1 cellular context compared by ENCODE assay signal in the genomic region with DNA sequence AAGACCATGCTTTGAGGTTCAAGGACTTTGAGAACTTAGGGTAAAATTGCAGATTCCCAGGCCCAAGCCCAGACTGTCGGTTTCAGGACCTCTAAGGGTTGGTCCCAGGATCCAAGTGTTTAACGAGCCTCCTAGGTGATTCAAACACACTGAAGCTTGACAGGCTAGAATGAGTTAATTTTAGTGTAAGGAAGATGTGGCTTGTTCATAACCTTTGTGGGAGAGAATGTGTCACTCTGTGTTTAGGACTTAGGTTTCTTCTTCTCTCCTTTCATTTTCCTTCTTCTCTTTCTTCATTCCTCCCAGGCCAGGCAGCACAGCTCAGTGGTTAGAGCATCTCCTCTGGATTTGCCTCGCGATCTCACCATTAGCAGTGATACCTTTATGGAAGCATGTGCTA.
TF ChIP-seq lines count a peak whose summit lies in the region.

No MANE protein-coding gene starts in this region.

TF ChIP-seq in WTC11, 78 proteins besides CTCF, POLR2A, EP300 and RAD21 (continued from another document):
- TF ChIP-seq, protein P1, sequence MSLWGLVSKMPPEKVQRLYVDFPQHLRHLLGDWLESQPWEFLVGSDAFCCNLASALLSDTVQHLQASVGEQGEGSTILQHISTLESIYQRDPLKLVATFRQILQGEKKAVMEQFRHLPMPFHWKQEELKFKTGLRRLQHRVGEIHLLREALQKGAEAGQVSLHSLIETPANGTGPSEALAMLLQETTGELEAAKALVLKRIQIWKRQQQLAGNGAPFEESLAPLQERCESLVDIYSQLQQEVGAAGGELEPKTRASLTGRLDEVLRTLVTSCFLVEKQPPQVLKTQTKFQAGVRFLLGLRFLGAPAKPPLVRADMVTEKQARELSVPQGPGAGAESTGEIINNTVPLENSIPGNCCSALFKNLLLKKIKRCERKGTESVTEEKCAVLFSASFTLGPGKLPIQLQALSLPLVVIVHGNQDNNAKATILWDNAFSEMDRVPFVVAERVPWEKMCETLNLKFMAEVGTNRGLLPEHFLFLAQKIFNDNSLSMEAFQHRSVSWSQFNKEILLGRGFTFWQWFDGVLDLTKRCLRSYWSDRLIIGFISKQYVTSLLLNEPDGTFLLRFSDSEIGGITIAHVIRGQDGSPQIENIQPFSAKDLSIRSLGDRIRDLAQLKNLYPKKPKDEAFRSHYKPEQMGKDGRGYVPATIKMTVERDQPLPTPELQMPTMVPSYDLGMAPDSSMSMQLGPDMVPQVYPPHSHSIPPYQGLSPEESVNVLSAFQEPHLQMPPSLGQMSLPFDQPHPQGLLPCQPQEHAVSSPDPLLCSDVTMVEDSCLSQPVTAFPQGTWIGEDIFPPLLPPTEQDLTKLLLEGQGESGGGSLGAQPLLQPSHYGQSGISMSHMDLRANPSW (CRISPR knock-in tag; conservative IDR thresholded peaks at IDR 0.05; ENCODE audit: low read depth), result no peak
- TF ChIP-seq GABPB1 (CRISPR knock-in tag; IDR thresholded peaks at IDR 0.05) (no peak), NR2C2 (CRISPR knock-in tag; IDR thresholded peaks at IDR 0.05) (no peak), FOXK1 (CRISPR knock-in tag; IDR thresholded peaks at IDR 0.05) (no peak), FOXJ3 (CRISPR knock-in tag; IDR thresholded peaks at IDR 0.05; ENCODE audit: borderline replicate concordance) (no peak), PRRX2 (CRISPR knock-in tag; IDR thresholded peaks at IDR 0.05) (no peak), GRHL2 (CRISPR knock-in tag; IDR thresholded peaks at IDR 0.05; ENCODE audit: insufficient replicate concordance, severe bottlenecking) (no peak), ZBTB21 (CRISPR knock-in tag; IDR thresholded peaks at IDR 0.05; ENCODE audit: borderline replicate concordance) (no peak), ESRRA (CRISPR knock-in tag; IDR thresholded peaks at IDR 0.05; ENCODE audit: borderline replicate concordance) (no peak), IRF2 (CRISPR knock-in tag; IDR thresholded peaks at IDR 0.05; ENCODE audit: borderline replicate concordance, low read depth) (no peak), HMGA2 (CRISPR knock-in tag; IDR thresholded peaks at IDR 0.05) (no peak), TP53 (CRISPR knock-in tag; IDR thresholded peaks at IDR 0.05) (no peak)
- TF ChIP-seq, protein P2, sequence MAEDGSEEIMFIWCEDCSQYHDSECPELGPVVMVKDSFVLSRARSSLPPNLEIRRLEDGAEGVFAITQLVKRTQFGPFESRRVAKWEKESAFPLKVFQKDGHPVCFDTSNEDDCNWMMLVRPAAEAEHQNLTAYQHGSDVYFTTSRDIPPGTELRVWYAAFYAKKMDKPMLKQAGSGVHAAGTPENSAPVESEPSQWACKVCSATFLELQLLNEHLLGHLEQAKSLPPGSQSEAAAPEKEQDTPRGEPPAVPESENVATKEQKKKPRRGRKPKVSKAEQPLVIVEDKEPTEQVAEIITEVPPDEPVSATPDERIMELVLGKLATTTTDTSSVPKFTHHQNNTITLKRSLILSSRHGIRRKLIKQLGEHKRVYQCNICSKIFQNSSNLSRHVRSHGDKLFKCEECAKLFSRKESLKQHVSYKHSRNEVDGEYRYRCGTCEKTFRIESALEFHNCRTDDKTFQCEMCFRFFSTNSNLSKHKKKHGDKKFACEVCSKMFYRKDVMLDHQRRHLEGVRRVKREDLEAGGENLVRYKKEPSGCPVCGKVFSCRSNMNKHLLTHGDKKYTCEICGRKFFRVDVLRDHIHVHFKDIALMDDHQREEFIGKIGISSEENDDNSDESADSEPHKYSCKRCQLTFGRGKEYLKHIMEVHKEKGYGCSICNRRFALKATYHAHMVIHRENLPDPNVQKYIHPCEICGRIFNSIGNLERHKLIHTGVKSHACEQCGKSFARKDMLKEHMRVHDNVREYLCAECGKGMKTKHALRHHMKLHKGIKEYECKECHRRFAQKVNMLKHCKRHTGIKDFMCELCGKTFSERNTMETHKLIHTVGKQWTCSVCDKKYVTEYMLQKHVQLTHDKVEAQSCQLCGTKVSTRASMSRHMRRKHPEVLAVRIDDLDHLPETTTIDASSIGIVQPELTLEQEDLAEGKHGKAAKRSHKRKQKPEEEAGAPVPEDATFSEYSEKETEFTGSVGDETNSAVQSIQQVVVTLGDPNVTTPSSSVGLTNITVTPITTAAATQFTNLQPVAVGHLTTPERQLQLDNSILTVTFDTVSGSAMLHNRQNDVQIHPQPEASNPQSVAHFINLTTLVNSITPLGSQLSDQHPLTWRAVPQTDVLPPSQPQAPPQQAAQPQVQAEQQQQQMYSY (CRISPR knock-in tag; IDR thresholded peaks at IDR 0.05), result no peak
- TF ChIP-seq, protein P3, sequence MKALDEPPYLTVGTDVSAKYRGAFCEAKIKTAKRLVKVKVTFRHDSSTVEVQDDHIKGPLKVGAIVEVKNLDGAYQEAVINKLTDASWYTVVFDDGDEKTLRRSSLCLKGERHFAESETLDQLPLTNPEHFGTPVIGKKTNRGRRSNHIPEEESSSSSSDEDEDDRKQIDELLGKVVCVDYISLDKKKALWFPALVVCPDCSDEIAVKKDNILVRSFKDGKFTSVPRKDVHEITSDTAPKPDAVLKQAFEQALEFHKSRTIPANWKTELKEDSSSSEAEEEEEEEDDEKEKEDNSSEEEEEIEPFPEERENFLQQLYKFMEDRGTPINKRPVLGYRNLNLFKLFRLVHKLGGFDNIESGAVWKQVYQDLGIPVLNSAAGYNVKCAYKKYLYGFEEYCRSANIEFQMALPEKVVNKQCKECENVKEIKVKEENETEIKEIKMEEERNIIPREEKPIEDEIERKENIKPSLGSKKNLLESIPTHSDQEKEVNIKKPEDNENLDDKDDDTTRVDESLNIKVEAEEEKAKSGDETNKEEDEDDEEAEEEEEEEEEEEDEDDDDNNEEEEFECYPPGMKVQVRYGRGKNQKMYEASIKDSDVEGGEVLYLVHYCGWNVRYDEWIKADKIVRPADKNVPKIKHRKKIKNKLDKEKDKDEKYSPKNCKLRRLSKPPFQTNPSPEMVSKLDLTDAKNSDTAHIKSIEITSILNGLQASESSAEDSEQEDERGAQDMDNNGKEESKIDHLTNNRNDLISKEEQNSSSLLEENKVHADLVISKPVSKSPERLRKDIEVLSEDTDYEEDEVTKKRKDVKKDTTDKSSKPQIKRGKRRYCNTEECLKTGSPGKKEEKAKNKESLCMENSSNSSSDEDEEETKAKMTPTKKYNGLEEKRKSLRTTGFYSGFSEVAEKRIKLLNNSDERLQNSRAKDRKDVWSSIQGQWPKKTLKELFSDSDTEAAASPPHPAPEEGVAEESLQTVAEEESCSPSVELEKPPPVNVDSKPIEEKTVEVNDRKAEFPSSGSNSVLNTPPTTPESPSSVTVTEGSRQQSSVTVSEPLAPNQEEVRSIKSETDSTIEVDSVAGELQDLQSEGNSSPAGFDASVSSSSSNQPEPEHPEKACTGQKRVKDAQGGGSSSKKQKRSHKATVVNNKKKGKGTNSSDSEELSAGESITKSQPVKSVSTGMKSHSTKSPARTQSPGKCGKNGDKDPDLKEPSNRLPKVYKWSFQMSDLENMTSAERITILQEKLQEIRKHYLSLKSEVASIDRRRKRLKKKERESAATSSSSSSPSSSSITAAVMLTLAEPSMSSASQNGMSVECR (CRISPR knock-in tag; IDR thresholded peaks at IDR 0.05; ENCODE audit: borderline replicate concordance), result no peak
- TF ChIP-seq, protein P4, sequence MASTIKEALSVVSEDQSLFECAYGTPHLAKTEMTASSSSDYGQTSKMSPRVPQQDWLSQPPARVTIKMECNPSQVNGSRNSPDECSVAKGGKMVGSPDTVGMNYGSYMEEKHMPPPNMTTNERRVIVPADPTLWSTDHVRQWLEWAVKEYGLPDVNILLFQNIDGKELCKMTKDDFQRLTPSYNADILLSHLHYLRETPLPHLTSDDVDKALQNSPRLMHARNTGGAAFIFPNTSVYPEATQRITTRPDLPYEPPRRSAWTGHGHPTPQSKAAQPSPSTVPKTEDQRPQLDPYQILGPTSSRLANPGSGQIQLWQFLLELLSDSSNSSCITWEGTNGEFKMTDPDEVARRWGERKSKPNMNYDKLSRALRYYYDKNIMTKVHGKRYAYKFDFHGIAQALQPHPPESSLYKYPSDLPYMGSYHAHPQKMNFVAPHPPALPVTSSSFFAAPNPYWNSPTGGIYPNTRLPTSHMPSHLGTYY (CRISPR knock-in tag; IDR thresholded peaks at IDR 0.05), result no peak
- TF ChIP-seq, protein P5, sequence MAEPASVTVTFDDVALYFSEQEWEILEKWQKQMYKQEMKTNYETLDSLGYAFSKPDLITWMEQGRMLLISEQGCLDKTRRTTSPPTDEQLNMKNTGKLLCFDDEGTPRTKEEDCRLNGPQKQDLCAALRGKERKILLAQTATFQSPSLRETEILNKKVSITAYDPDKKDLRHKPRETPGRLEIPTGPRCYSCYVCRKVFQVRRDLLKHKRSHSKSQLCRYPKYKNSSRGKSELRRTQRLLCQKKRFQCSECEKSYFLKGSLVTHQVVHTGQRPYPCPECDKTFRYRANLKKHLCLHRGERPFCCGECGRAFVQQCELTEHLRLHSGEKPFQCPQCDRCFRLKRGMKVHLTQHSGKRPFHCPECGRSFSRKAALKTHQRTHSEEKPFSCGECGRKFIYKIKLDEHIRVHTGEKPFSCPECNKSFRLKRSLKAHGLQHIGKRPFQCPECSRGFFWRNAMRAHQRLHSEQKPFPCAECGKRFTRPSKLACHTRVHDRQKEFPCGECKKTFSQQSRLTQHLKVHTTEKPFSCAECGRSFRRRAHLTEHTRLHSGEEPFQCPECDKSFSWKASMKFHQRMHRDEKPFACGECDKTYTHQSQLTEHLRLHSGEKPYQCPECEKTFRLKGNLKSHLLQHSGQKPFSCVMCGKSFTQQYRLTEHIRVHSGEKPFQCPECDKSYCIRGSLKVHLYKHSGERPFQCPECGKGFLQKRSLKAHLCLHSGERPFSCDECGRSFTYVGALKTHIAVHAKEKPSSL (CRISPR knock-in tag; conservative IDR thresholded peaks at IDR 0.05), result no peak
